ENCODE assay signal across 9 cellular contexts in the genomic region with DNA sequence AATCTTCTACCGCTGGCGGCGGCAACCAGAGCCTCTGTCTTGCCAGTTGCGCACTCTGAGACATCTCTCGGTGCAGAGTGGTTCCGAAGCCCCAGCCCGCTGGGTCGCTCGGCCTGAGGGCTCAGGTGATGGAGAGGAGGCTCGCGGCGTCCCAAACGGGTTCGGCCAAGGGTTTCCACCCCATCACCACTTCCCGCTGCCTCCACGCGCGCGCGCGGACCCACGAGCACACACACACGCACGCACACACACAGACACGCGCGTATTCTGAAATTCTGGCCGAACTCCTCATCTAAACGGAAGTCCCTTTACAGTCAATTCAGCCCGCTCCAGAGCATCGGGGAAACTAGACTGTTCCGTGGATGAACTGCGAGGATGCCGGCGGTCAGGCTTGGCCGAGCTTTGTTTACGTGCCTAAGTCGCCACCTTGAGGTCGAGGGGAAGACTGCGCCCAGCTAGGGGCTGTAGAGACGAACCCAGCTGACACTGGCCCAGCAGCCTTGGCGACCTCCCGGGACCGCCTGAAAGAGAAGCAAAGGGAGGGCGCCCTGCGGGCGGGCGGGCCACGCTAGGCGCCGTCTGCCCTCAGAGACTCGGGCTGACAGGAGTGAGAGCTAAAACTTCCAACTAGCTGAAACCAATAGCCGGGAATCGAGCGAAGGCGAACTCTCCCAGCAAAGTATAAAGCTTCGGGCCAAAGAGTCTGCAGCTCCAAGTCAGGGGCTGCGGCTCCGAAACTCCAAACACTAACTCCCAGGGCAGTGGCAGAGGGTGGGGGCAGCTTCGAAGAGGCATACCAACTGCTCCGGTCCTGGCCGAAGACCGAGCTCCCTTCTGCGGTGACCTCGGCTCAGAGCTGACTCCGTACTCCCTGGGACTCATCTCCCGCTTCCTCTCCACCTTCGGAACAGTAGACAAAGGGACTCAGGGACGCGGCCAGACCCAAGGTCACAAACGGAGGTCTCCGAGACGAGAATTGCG.
DNase-seq lines count a peak whose midpoint lies in the region; ATAC-seq, FAIRE-seq and TF ChIP-seq lines count a peak whose summit lies in the region.
"Had no signal": no experiment of that assay in that cellular context is flagged by ENCODE, and none has a peak within 500 bp of the region (broad histone marks: within the 10 kb centered on the region; RNA-seq: fewer than 3 reads in every experiment).

No MANE protein-coding gene starts in this region.

- H3K4me2 ChIP-seq in BLaER1 (peak overlapping the region; percentile 79), HepG2 (ENCODE audit: low read depth, low read length) (peak overlapping the region; percentile 89)

- H3K9ac ChIP-seq in BLaER1 (no peak overlapping the region), HepG2 (ENCODE audit: insufficient read depth, low read depth, low read length) (no peak overlapping the region)

- H3K4me1 ChIP-seq in BLaER1 (peaks cover 13% of the 10 kb centered on the region), HepG2 (ENCODE audit: insufficient read depth, low read length) (peaks cover 11% of the 10 kb centered on the region)

- H3K27ac ChIP-seq in BLaER1 (no peak overlapping the region), dorsolateral prefrontal cortex (peak overlapping the region in 33 of 59 donors; percentile 10 to 77 (median 47)), HepG2 (ENCODE audit: extremely low read length, insufficient read depth, low read length) (no peak overlapping the region)

- FAIRE-seq in GM19239 (lab: Jason Lieb, UNC), result peak; percentile 62
- FAIRE-seq in HepG2 (lab: Jason Lieb, UNC), result peak; percentile 81
- FAIRE-seq: TTC549 had no signal

- POLR2A ChIA-PET in HepG2 (lab: Yijun Ruan, JAX), result no interaction called here

- no peak for TF ChIP-seq POLR2A in HepG2 (IDR thresholded peaks at IDR 0.05; ENCODE audit: insufficient read depth in 1 of 2, low read depth in 2 of 2, low read length in 2 of 2)

- TF ChIP-seq EP300 in HepG2 (IDR thresholded peaks at IDR 0.05; ENCODE audit: low read depth in 2 of 2, low read length in 2 of 2), result no peak
- TF ChIP-seq EP300 in HepG2 (CRISPR knock-in tag; IDR thresholded peaks at IDR 0.05; ENCODE audit: borderline replicate concordance), result no peak

- WGBS in HepG2 (ENCODE audit: low lambda C conversion rate), result under 1% methylated on average over 25 of the region's 74 CpGs

- no peaks in the 10 kb centered on the region for H3K79me2 ChIP-seq in HepG2 (ENCODE audit: insufficient read depth, low read length)

- H3K9me3 ChIP-seq in BLaER1, result peaks cover 14% of the 10 kb centered on the region
- H3K9me3 ChIP-seq in HepG2 (ENCODE audit: low read length), result no peaks in the 10 kb centered on the region

- TF ChIP-seq RAD21 in HepG2 (CRISPR knock-in tag; IDR thresholded peaks at IDR 0.05), result peak; percentile 85

- H2AFZ ChIP-seq in HepG2 (ENCODE audit: low read length), result peak overlapping the region; percentile 17

- H3K4me3 ChIP-seq in BLaER1 (peak overlapping the region; percentile 53), dorsolateral prefrontal cortex (peak overlapping the region; percentile 19 to 71 (median 53)), HepG2 (replicated peaks in 1 of 3; ENCODE audit: insufficient read depth in 1 of 3, low read depth in 2 of 3, low read length in 3 of 3) (peak overlapping the region; percentile 42 to 73 (median 55))

- peak; percentile 81 for DNase-seq in GM19239 (ENCODE audit: insufficient read length, low spot score)
- peak; percentile 86 for DNase-seq in NCI-H2227 treated with DMSO at 0.1 percent for 48 hours (lab: John Stamatoyannopoulos, UW)
- DNase-seq in dorsolateral prefrontal cortex, result peak; percentile 72 to 93 (median 88)
- peak; percentile 73 for DNase-seq in HepG2 (ENCODE audit: low spot score)
- peak; percentile 59 to 67 for DNase-seq in stimulated activated CD4-positive, alpha-beta T cell treated with anti-CD3 and anti-CD28 coated beads, Interleukin-2, amount 100 ng/mL, for 48 hours

- intact Hi-C loops in dorsolateral prefrontal cortex (cut with DNase I) (loop anchor here (2.0 to 5.0 kb wide), 5 partner anchors 421 to 1286 kb away; no protein-coding TSS in a partner anchor), HepG2 (cut with micrococcal nuclease; ENCODE audit: unreplicated experiment) (loop anchor here (1.0 to 10.0 kb wide), 6 partner anchors 672 to 1289 kb away; no protein-coding TSS in a partner anchor)

- CTCF ChIA-PET in HepG2 (lab: Yijun Ruan, JAX; ENCODE audit: low intra/inter-chr PET ratio, low total read pairs), result interaction anchor here (0.7 to 2.4 kb wide), 6 partner anchors 422 to 843 kb away, joined by 3 to 15 read pairs (median 6); no protein-coding TSS in a partner anchor

- BruUV-seq in HepG2 (replicated peaks; lab: Mats Ljungman, UMichigan), result no TSS peak

- peak; percentile 99 for ATAC-seq in HG03342 (IDR thresholded peaks at IDR 0.05; ENCODE audit: unreplicated experiment)
- peak; percentile 79 to 87 for ATAC-seq in activated CD4-positive, CD25-positive, alpha-beta regulatory T cell treated with anti-CD3 and anti-CD28 coated beads, Interleukin-2, amount 50 U/mL, for 24 hours
- peak; percentile 99 for ATAC-seq in HepG2

- peak; percentile 73 to 98 (median 92) for TF ChIP-seq CTCF in dorsolateral prefrontal cortex (IDR thresholded peaks at IDR 0.05 in 54 of 56, conservative IDR thresholded peaks at IDR 0.05 in 2 of 56; ENCODE audit: low read depth in 1 of 56, partially characterized antibody in 56 of 56)
- TF ChIP-seq CTCF in HepG2 (CRISPR knock-in tag; IDR thresholded peaks at IDR 0.05), result peak; percentile 97

- H3K27me3 ChIP-seq in BLaER1 (peaks cover 74% of the 10 kb centered on the region), dorsolateral prefrontal cortex (peaks cover 0 to 100% (median 79%) of the 10 kb centered on the region in 45 donors), HepG2 (ENCODE audit: control insufficient read depth in 1 of 2, insufficient read depth in 2 of 2, low read length in 2 of 2) (peaks cover 7 to 51% of the 10 kb centered on the region in 2 experiments; a peak in 4 of 5 replicates)

- H4K20me1 ChIP-seq in BLaER1, result peaks cover 67% of the 10 kb centered on the region
- H4K20me1 ChIP-seq in HepG2 (ENCODE audit: insufficient read depth, low read length), result no peaks in the 10 kb centered on the region

- in situ Hi-C loops in HepG2 (cut with HindIII; ENCODE audit: extremely low pct_ligation_motif_present, low pct_unique_long_range_greater_than_20kb), result loop anchor here (10.0 kb wide), 2 partner anchors 669 to 789 kb away; no protein-coding TSS in a partner anchor

- H3K36me3 ChIP-seq in BLaER1 (no peaks in the 10 kb centered on the region), HepG2 (replicated peaks in 1 of 2; ENCODE audit: control insufficient read depth in 1 of 2, insufficient read depth in 2 of 2, low read length in 2 of 2) (no peaks in the 10 kb centered on the region)

TF ChIP-seq in HepG2, 621 proteins besides CTCF, POLR2A, EP300 and RAD21 (continues in another document):
- TF ChIP-seq, protein P1, sequence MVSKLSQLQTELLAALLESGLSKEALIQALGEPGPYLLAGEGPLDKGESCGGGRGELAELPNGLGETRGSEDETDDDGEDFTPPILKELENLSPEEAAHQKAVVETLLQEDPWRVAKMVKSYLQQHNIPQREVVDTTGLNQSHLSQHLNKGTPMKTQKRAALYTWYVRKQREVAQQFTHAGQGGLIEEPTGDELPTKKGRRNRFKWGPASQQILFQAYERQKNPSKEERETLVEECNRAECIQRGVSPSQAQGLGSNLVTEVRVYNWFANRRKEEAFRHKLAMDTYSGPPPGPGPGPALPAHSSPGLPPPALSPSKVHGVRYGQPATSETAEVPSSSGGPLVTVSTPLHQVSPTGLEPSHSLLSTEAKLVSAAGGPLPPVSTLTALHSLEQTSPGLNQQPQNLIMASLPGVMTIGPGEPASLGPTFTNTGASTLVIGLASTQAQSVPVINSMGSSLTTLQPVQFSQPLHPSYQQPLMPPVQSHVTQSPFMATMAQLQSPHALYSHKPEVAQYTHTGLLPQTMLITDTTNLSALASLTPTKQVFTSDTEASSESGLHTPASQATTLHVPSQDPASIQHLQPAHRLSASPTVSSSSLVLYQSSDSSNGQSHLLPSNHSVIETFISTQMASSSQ (IDR thresholded peaks at IDR 0.05; ENCODE audit: low read depth), result no peak
- TF ChIP-seq, protein P1 (CRISPR knock-in tag; IDR thresholded peaks at IDR 0.05; ENCODE audit: borderline replicate concordance), result no peak
- TF ChIP-seq ZNF10 (CRISPR knock-in tag; IDR thresholded peaks at IDR 0.05; ENCODE audit: borderline replicate concordance, low read depth) (no peak), ZSCAN29 (CRISPR knock-in tag; conservative IDR thresholded peaks at IDR 0.05) (no peak), KAT2B (IDR thresholded peaks at IDR 0.05; ENCODE audit: borderline replicate concordance, low read depth, low read length) (no peak), FOXO1 (CRISPR knock-in tag; IDR thresholded peaks at IDR 0.05) (no peak), ZBTB1 (CRISPR knock-in tag; IDR thresholded peaks at IDR 0.05; ENCODE audit: borderline replicate concordance) (no peak), ZNF33A (CRISPR knock-in tag; IDR thresholded peaks at IDR 0.05; ENCODE audit: borderline replicate concordance) (0 out of 2 replicates have a peak, but pooled peaks have one; percentile 18), SCMH1 (CRISPR knock-in tag; IDR thresholded peaks at IDR 0.05; ENCODE audit: borderline replicate concordance) (no peak), BRCA1 (CRISPR knock-in tag; IDR thresholded peaks at IDR 0.05) (0 out of 2 replicates have a peak, but pooled peaks have one; percentile 60), ZNF713 (CRISPR knock-in tag; IDR thresholded peaks at IDR 0.05) (no peak), ZNF546 (CRISPR knock-in tag; conservative IDR thresholded peaks at IDR 0.05) (no peak), IRF2 (CRISPR knock-in tag; IDR thresholded peaks at IDR 0.05) (0 out of 2 replicates have a peak, but pooled peaks have one; percentile 29), JARID2 (CRISPR knock-in tag; IDR thresholded peaks at IDR 0.05; ENCODE audit: insufficient replicate concordance) (peak; percentile 50), SMAD9 (CRISPR knock-in tag; IDR thresholded peaks at IDR 0.05) (0 out of 2 replicates have a peak, but pooled peaks have one; percentile 45)

Comparison
In these comparisons a context has a peak if more than half of its experiments do, and no peak if none do; other contexts are left out.
1. H3K27ac ChIP-seq: peak in dorsolateral prefrontal cortex (33 of 59); none in BLaER1 (single experiment) and HepG2 (single experiment).
2. Peak in every context shown above with its lines, with median percentiles within 50 percentile points of each other: H3K4me3 ChIP-seq, DNase-seq and ATAC-seq.